26 cellular contexts compared by ENCODE assay signal in the genomic region with DNA sequence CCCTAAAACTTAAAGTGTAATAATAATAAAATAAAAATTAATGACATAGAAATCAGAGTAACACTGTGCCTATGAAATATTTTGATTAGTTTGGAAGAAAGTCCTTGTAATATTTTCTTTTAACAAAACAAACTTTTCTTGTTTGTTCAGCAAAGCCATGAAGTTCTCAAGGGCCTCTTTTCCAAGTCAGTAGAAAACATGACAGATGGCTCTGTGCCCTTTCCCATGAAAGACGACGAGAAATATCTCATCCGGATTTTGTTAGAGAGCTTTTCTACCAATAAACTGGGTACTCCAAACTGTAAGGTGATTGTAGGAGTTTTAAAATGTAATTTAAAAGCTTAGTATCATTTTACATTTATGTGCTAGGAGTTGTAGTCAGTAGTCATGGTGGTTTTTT. TPM values are rescaled to one million over a fixed set of nuclear protein-coding genes. Genes with fewer than 3 reads are reported as not detected.
DNase-seq lines count a peak whose midpoint lies in the region; ATAC-seq, FAIRE-seq and TF ChIP-seq lines count a peak whose summit lies in the region.
"Had no signal": no experiment of that assay in that cellular context is flagged by ENCODE, and none has a peak within 500 bp of the region (broad histone marks: within the 10 kb centered on the region; RNA-seq: fewer than 3 reads in every experiment).

No MANE protein-coding gene starts in this region.

- no peaks in the 10 kb centered on the region for H3K36me3 ChIP-seq in HEK293 (ENCODE audit: control insufficient read depth in 2 of 2, insufficient read depth in 1 of 2, low read length in 2 of 2)
- H3K36me3 ChIP-seq in WERI-Rb-1: no peaks in the 10 kb centered on the region
- no peaks in the 10 kb centered on the region for H3K36me3 ChIP-seq in HAP-1 (replicated peaks)
- H3K36me3 ChIP-seq: MG63, SJCRH30 had no signal

- no peaks in the 10 kb centered on the region for H3K4me1 Mint-ChIP-seq in activated T-helper 17 cell treated with anti-CD3 and anti-CD28 coated beads, Interleukin-2, amount 50 U/mL, for 72 hours
- H3K4me1 Mint-ChIP-seq: GM23338, T-helper 17 cell had no signal

- no peak overlapping the region for H3K27ac Mint-ChIP-seq in activated T-helper 17 cell treated with anti-CD3 and anti-CD28 coated beads, Interleukin-2, amount 50 U/mL, for 72 hours
- H3K27ac Mint-ChIP-seq: CD4-positive, alpha-beta T cell; H9; T-helper 17 cell had no signal

- peak; percentile 58 for FAIRE-seq in D721Med (lab: Jason Lieb, UNC)
- FAIRE-seq: A204.1 had no signal

- no peak for ATAC-seq in activated T-helper 17 cell treated with anti-CD3 and anti-CD28 coated beads, Interleukin-2, amount 50 U/mL, for 72 hours (replicated peaks)
- ATAC-seq: GM23338, Right ventricle myocardium inferior, SK-N-SH treated with all-trans-retinoic acid at 6 μM for 48 hours, T-helper 17 cell had no signal

- H3K27me3 ChIP-seq in WERI-Rb-1 (ENCODE audit: insufficient read depth, low read depth, severe bottlenecking) (no peaks in the 10 kb centered on the region), HAP-1 (ENCODE audit: low read depth) (peaks cover 11% of the 10 kb centered on the region)
- H3K27me3 ChIP-seq: BLaER1 treated with 17β-estradiol and CSF1 and Interleukin-3, amounts not matched to agents 10 nM and 100 nM; MG63 had no signal

- CTCF ChIA-PET in HEK293 (lab: Yijun Ruan, JAX): no interaction called here

- H3K9me3 ChIP-seq in HEK293 (ENCODE audit: control insufficient read depth, insufficient read depth, low read depth, low read length) (no peaks in the 10 kb centered on the region), WERI-Rb-1 (ENCODE audit: severe bottlenecking) (no peaks in the 10 kb centered on the region), HAP-1 (no peaks in the 10 kb centered on the region)
- H3K9me3 ChIP-seq: BLaER1 treated with 17β-estradiol and CSF1 and Interleukin-3, amounts not matched to agents 10 nM and 100 nM; MG63; SJCRH30 had no signal

- no peak for TF ChIP-seq CTCF in D721Med (IDR thresholded peaks at IDR 0.05; ENCODE audit: insufficient read depth, missing control alignments)
- TF ChIP-seq CTCF in HEK293 (tag by site-specific recombination; IDR thresholded peaks at IDR 0.05): no peak
- TF ChIP-seq CTCF in WERI-Rb-1 (IDR thresholded peaks at IDR 0.05; ENCODE audit: low read depth, low read length): no peak

- no peak overlapping the region for H3K4me3 ChIP-seq in HEK293 (ENCODE audit: low read depth, low read length)
- H3K4me3 ChIP-seq in WERI-Rb-1 (ENCODE audit: low read depth, low read length): peak overlapping the region; percentile 14
- H3K4me3 ChIP-seq in HAP-1: no peak overlapping the region
- H3K4me3 ChIP-seq: BLaER1 treated with 17β-estradiol and CSF1 and Interleukin-3, amounts not matched to agents 10 nM and 100 nM; GM23338; MG63; PC-9; SJCRH30 had no signal

- in situ Hi-C loops in HAP-1 (cut with MboI; ENCODE audit: low sequenced_read_pairs): no loop called here

- H3K27ac ChIP-seq in HEK293 (ENCODE audit: extremely low read depth, low read depth, low read length) (no peak overlapping the region), WERI-Rb-1 (peak overlapping the region; percentile 84)
- H3K27ac ChIP-seq: BLaER1 treated with 17β-estradiol and CSF1 and Interleukin-3, amounts not matched to agents 10 nM and 100 nM; PC-9; SJCRH30 had no signal

- no peaks in the 10 kb centered on the region for H3K36me3 Mint-ChIP-seq in activated T-helper 17 cell treated with anti-CD3 and anti-CD28 coated beads, Interleukin-2, amount 50 U/mL, for 72 hours (ENCODE audit: low read depth)

- H3K4me1 ChIP-seq in HEK293 (ENCODE audit: control insufficient read depth, insufficient read depth, low read length): no peaks in the 10 kb centered on the region
- no peaks in the 10 kb centered on the region for H3K4me1 ChIP-seq in HAP-1
- H3K4me1 ChIP-seq: BLaER1 treated with 17β-estradiol and CSF1 and Interleukin-3, amounts not matched to agents 10 nM and 100 nM had no signal

- POLR2A ChIA-PET in HEK293 (lab: Yijun Ruan, JAX): no interaction called here

- no peaks in the 10 kb centered on the region for H3K9me3 Mint-ChIP-seq in activated T-helper 17 cell treated with anti-CD3 and anti-CD28 coated beads, Interleukin-2, amount 50 U/mL, for 72 hours
- H3K9me3 Mint-ChIP-seq: CD4-positive, alpha-beta T cell; GM23338; H9 had no signal

- H3K27me3 Mint-ChIP-seq in activated T-helper 17 cell treated with anti-CD3 and anti-CD28 coated beads, Interleukin-2, amount 50 U/mL, for 72 hours: peaks cover 33% of the 10 kb centered on the region

- H3K4me3 Mint-ChIP-seq in activated T-helper 17 cell treated with anti-CD3 and anti-CD28 coated beads, Interleukin-2, amount 50 U/mL, for 72 hours: no peak overlapping the region
- H3K4me3 Mint-ChIP-seq: CD4-positive, alpha-beta T cell; GM23338; H9; T-helper 17 cell had no signal

- DNase-seq in D721Med (ENCODE audit: insufficient read length, low spot score): no peak
- peak; percentile 23 for DNase-seq in NCI-H2171 treated with DMSO at 0.1 percent for 48 hours (lab: John Stamatoyannopoulos, UW)
- DNase-seq in WERI-Rb-1: peak; percentile 35
- no peak for DNase-seq in cortex of kidney (lab: John Stamatoyannopoulos, UW)
- no peak for DNase-seq in AG08395 (ENCODE audit: low spot score)
- DNase-seq in HAP-1 (ENCODE audit: low spot score in 2 of 2): no peak
- DNase-seq: AML-193; CD4-positive, alpha-beta T cell; H9; KBM-7; MG63; NCI-H1105 treated with DMSO at 0.1 percent for 48 hours; NCI-H2029; PC-9; SJCRH30; T-helper 17 cell had no signal

TF ChIP-seq in HEK293, 187 proteins besides CTCF, POLR2A, EP300 and RAD21:
- TF ChIP-seq ZNF792 (tag by site-specific recombination; IDR thresholded peaks at IDR 0.05) (no peak), PRDM6 (tag by site-specific recombination; IDR thresholded peaks at IDR 0.05) (0 out of 2 replicates have a peak, but pooled peaks have one; percentile 5)

RNA-seq across cellular contexts. Expression of gene ASPG, which starts 54.5 kb away (rescaled TPM):
- not detected for total RNA-seq in activated T-helper 17 cell treated with anti-CD3 and anti-CD28 coated beads, Interleukin-2, amount 50 U/mL, for 72 hours
- total RNA-seq: CD4-positive, alpha-beta T cell; Daoy; G401; PC-9; RPMI7951; T-helper 17 cell had no signal

Comparison
In these comparisons a context has a peak if more than half of its experiments do, and no peak if none do; other contexts are left out.
1. DNase-seq: peak in NCI-H2171 treated with DMSO at 0.1 percent for 48 hours (single experiment) and WERI-Rb-1 (single experiment); none in D721Med (single experiment), cortex of kidney (single experiment), AG08395 (single experiment) and HAP-1 (0 of 2).